In genomic region chr1:224253721-224254120, GRCh38 we compare ENCODE assay signal across 16 cellular contexts.
"Had no signal": no experiment of that assay in that cellular context is flagged by ENCODE, and none has a peak within 500 bp of the region (broad histone marks: within the 10 kb centered on the region; RNA-seq: fewer than 3 reads in every experiment).

No MANE protein-coding gene starts in this region.

- H3K27me3 ChIP-seq: brain microvascular endothelial cell, gastrocnemius medialis, spleen, tibial nerve, vagina had no signal

- ATAC-seq: gastrocnemius medialis; psoas muscle; sciatic nerve; stimulated activated naive B cell treated with anti-CD40 and anti-IgM and Interleukin-4, amounts not matched to agents 10 μg/mL and 1 μg/mL and 100 μg/mL, for 72 hours had no signal

- FAIRE-seq: endometrium, keratinocyte had no signal

- H3K27ac Mint-ChIP-seq: activated T-helper 1 cell treated with anti-CD3 and anti-CD28 coated beads, Interleukin-12 subunit alpha, Interleukin-12 subunit beta, Interleukin-2, Interleukin-4 antibody, amounts not matched to agents 30 ng/mL and 10 ng/mL and 1 ng/mL, durations not matched to agents 14 hours and 24 hours and 36 hours; nephron progenitor cell; stimulated activated naive B cell treated with anti-CD40 and anti-IgM and Interleukin-4, amounts not matched to agents 10 μg/mL and 1 μg/mL and 100 μg/mL, for 72 hours had no signal

- H3K4me3 Mint-ChIP-seq: activated T-helper 1 cell treated with anti-CD3 and anti-CD28 coated beads, Interleukin-12 subunit alpha, Interleukin-12 subunit beta, Interleukin-2, Interleukin-4 antibody, amounts not matched to agents 30 ng/mL and 10 ng/mL and 1 ng/mL, durations not matched to agents 14 hours and 24 hours and 36 hours; nephron progenitor cell; stimulated activated naive B cell treated with anti-CD40 and anti-IgM and Interleukin-4, amounts not matched to agents 10 μg/mL and 1 μg/mL and 100 μg/mL, for 72 hours had no signal

- H3K9me3 Mint-ChIP-seq: activated T-helper 1 cell treated with anti-CD3 and anti-CD28 coated beads, Interleukin-12 subunit alpha, Interleukin-12 subunit beta, Interleukin-2, Interleukin-4 antibody, amounts not matched to agents 30 ng/mL and 10 ng/mL and 1 ng/mL, durations not matched to agents 14 hours and 24 hours and 36 hours; nephron progenitor cell; stimulated activated naive B cell treated with anti-CD40 and anti-IgM and Interleukin-4, amounts not matched to agents 10 μg/mL and 1 μg/mL and 100 μg/mL, for 72 hours had no signal

- DNase-seq: activated CD4-positive, alpha-beta T cell treated with anti-CD3 and anti-CD28 coated beads, Interleukin-2, amount 50 U/mL, for 4 hours; activated CD8-positive, alpha-beta memory T cell treated with anti-CD3 and anti-CD28 coated beads, Interleukin-2, amount 50 U/mL, for 4 hours; activated naive CD4-positive, alpha-beta T cell treated with Interleukin-2 at 50 U/mL for 16 hours; brain microvascular endothelial cell; gastrocnemius medialis; nephron progenitor cell; psoas muscle; spleen; stimulated activated CD4-positive, alpha-beta T cell treated with anti-CD3 and anti-CD28 coated beads, Interleukin-1b, Interleukin-23, amount 100 ng/mL, for 48 hours; stimulated activated naive B cell treated with anti-CD40 and anti-IgM and Interleukin-4, amounts not matched to agents 10 μg/mL and 1 μg/mL and 100 μg/mL, for 72 hours had no signal

- H3K27me3 Mint-ChIP-seq: stimulated activated naive B cell treated with anti-CD40 and anti-IgM and Interleukin-4, amounts not matched to agents 10 μg/mL and 1 μg/mL and 100 μg/mL, for 72 hours had no signal

- H3K27ac ChIP-seq: brain microvascular endothelial cell, gastrocnemius medialis, psoas muscle, spleen, tibial nerve, vagina had no signal

- H3K4me3 ChIP-seq: gastrocnemius medialis, psoas muscle, spleen, tibial nerve, vagina had no signal

- H3K4me1 ChIP-seq: psoas muscle, tibial nerve, vagina had no signal

- H3K9me3 ChIP-seq: gastrocnemius medialis, psoas muscle, spleen, tibial nerve, vagina had no signal
